8 cellular contexts compared by ENCODE assay signal in genomic region chr3:63911395-63911900, GRCh38. TPM values are rescaled to one million over a fixed set of nuclear protein-coding genes. Genes with fewer than 3 reads are reported as not detected.
A peak's percentile ranks its signal among the peaks of the same experiment; 100 is the strongest.
DNase-seq lines count a peak whose midpoint lies in the region; TF ChIP-seq lines count a peak whose summit lies in the region.

No MANE protein-coding gene starts in this region.

- H3K4me1 Mint-ChIP-seq in IgD-negative memory B cell: peaks cover 20 to 32% (median 25%) of the 10 kb centered on the region in 3 donors

- H3K4me3 ChIP-seq in cardiac fibroblast (replicated peaks in 1 of 2; ENCODE audit: low read depth in 2 of 2, low read length in 2 of 2): peak overlapping the region; percentile 68 to 73

- no peaks in the 10 kb centered on the region for H3K9me3 Mint-ChIP-seq in IgD-negative memory B cell

- H3K36me3 Mint-ChIP-seq in IgD-negative memory B cell: peaks cover 2% of the 10 kb centered on the region

- TF ChIP-seq CTCF in cardiac fibroblast (IDR thresholded peaks at IDR 0.05; ENCODE audit: low read depth, low read length): no peak

- peak overlapping the region; percentile 90 to 95 (median 95) for H3K4me3 Mint-ChIP-seq in IgD-negative memory B cell

- DNase-seq in activated T-cell treated with anti-CD3 and anti-CD28 coated beads for 4 hours (peak; percentile 6), cardiac fibroblast (ENCODE audit: low read depth in 2 of 2) (no peak), myocyte (ENCODE audit: low read depth) (peak; percentile 19), NCI-H1930 (lab: John Stamatoyannopoulos, UW) (no peak), NCI-H1436 treated with DMSO at 0.1 percent for 48 hours (lab: John Stamatoyannopoulos, UW) (no peak), DMS 273 (lab: John Stamatoyannopoulos, UW; ENCODE audit: unreplicated experiment) (no peak)
- no peak for DNase-seq in activated T-cell treated with anti-CD3 and anti-CD28 coated beads, Interleukin-2, amount 50 U/mL, for 48 hours

- no peaks in the 10 kb centered on the region for H3K27me3 Mint-ChIP-seq in IgD-negative memory B cell

- peak overlapping the region; percentile 92 to 98 (median 96) for H3K27ac Mint-ChIP-seq in IgD-negative memory B cell

RNA-seq across cellular contexts. Expression of gene SCAANT1, which starts 0.7 kb away (rescaled TPM):
- not detected for polyA plus RNA-seq in IgD-negative memory B cell
- not detected in 2 replicates for total RNA-seq in myocyte
- 0.66 TPM for polyA plus RNA-seq in myocyte (2012)

RNA-seq across cellular contexts. Expression of gene ATXN7, which starts 47.8 kb away (rescaled TPM):
- polyA plus RNA-seq in IgD-negative memory B cell: 2.1 TPM
- total RNA-seq in myocyte: 6.9 and 8.7 TPM in 2 replicates
- polyA plus RNA-seq in myocyte (2012): 6.3 TPM

RNA-seq across cellular contexts. Expression of gene THOC7, which starts 47.8 kb away (rescaled TPM):
- 67.4 TPM for polyA plus RNA-seq in IgD-negative memory B cell
- total RNA-seq in myocyte: 57.0 and 57.7 TPM in 2 replicates
- polyA plus RNA-seq in myocyte (2012): 51.9 TPM

Comparison
In these comparisons a context has a peak if more than half of its experiments do, and no peak if none do; other contexts are left out.
1. DNase-seq: peak in activated T-cell treated with anti-CD3 and anti-CD28 coated beads for 4 hours (single experiment) and myocyte (single experiment); none in activated T-cell treated with anti-CD3 and anti-CD28 coated beads, Interleukin-2, amount 50 U/mL, for 48 hours (0 of 2), cardiac fibroblast (0 of 2), NCI-H1930 (0 of 2), NCI-H1436 treated with DMSO at 0.1 percent for 48 hours (single experiment) and DMS 273 (single experiment).